In genomic region chr9:2008372-2008771, GRCh38 we compare ENCODE assay signal across 32 cellular contexts.
"Had no signal": no experiment of that assay in that cellular context is flagged by ENCODE, and none has a peak within 500 bp of the region (broad histone marks: within the 10 kb centered on the region; RNA-seq: fewer than 3 reads in every experiment).

No MANE protein-coding gene starts in this region.

- H3K27ac Mint-ChIP-seq: naive thymus-derived CD4-positive, alpha-beta T cell; natural killer cell; nephron; neural progenitor cell; progenitor cell of endocrine pancreas; stimulated activated memory B cell treated with anti-CD40 and anti-IgM and Interleukin-4, amounts not matched to agents 10 μg/mL and 1 μg/mL and 100 μg/mL, for 72 hours; stimulated activated naive CD8-positive, alpha-beta T cell treated with anti-CD3 and anti-CD28 coated beads, Interleukin-15, amount 100 ng/mL, for 72 hours; type B pancreatic cell had no signal

- H3K4me3 ChIP-seq: neural progenitor cell, ovary, psoas muscle, skin epidermis, smooth muscle cell, spleen, suprapubic skin, testis, tibial artery, transverse colon, upper lobe of right lung, vagina had no signal

- H3K36me3 Mint-ChIP-seq: naive thymus-derived CD4-positive, alpha-beta T cell; natural killer cell; neural progenitor cell; stimulated activated memory B cell treated with anti-CD40 and anti-IgM and Interleukin-4, amounts not matched to agents 10 μg/mL and 1 μg/mL and 100 μg/mL, for 72 hours; type B pancreatic cell had no signal

- H3K9me3 Mint-ChIP-seq: naive thymus-derived CD4-positive, alpha-beta T cell; natural killer cell; nephron; neural progenitor cell; stimulated activated memory B cell treated with anti-CD40 and anti-IgM and Interleukin-4, amounts not matched to agents 10 μg/mL and 1 μg/mL and 100 μg/mL, for 72 hours; stimulated activated naive CD8-positive, alpha-beta T cell treated with anti-CD3 and anti-CD28 coated beads, Interleukin-15, amount 100 ng/mL, for 72 hours; type B pancreatic cell had no signal

- H3K36me3 ChIP-seq: neural progenitor cell, ovary, spleen, suprapubic skin, tibial artery, transverse colon, upper lobe of right lung, vagina had no signal

- DNase-seq: naive thymus-derived CD4-positive, alpha-beta T cell; natural killer cell; occipital lobe; ovary; posterior cingulate gyrus; psoas muscle; right cardiac atrium; spleen; stimulated activated CD4-positive, alpha-beta T cell treated with anti-CD3 and anti-CD28 coated beads, Interleukin-12 subunit alpha, Interleukin-12 subunit beta, amount 100 ng/mL, for 4 hours; stimulated activated CD4-positive, alpha-beta T cell treated with anti-CD3 and anti-CD28 coated beads, Interleukin-1b, Interleukin-23, amount 100 ng/mL, for 48 hours; stimulated activated CD4-positive, alpha-beta T cell treated with anti-CD3 and anti-CD28 coated beads, Interleukin-4, amount 100 ng/mL, for 1 hour; stimulated activated CD4-positive, alpha-beta T cell treated with anti-CD3 and anti-CD28 coated beads, Interleukin-4, amount 100 ng/mL, for 4 hours; stimulated activated CD8-positive, alpha-beta memory T cell treated with anti-CD3 and anti-CD28 coated beads, Interleukin-4, amount 100 ng/mL, for 48 hours; stimulated activated naive CD4-positive, alpha-beta T cell; stimulated activated naive CD8-positive, alpha-beta T cell treated with anti-CD3 and anti-CD28 coated beads, Interleukin-15, amount 100 ng/mL, for 72 hours; stimulated activated naive CD8-positive, alpha-beta T cell treated with anti-CD3 and anti-CD28 coated beads, Interleukin-15, Interleukin-2, amounts not matched to agents 100 U/mL and 50 U/mL, for 24 hours; substantia nigra; testis; tibial artery; transverse colon; upper lobe of right lung had no signal

- H3K27ac ChIP-seq: neural progenitor cell, ovary, parathyroid adenoma, psoas muscle, skin epidermis, spleen, suprapubic skin, testis, tibial artery, transverse colon, upper lobe of right lung, vagina had no signal

- H3K4me2 ChIP-seq: neural progenitor cell, smooth muscle cell had no signal

- H3K9me3 ChIP-seq: ovary, psoas muscle, spleen, suprapubic skin, testis, tibial artery, transverse colon, upper lobe of right lung, vagina had no signal

- H3K4me1 ChIP-seq: parathyroid adenoma, testis, upper lobe of right lung had no signal

- H3K27me3 ChIP-seq: ovary, spleen, suprapubic skin, testis, upper lobe of right lung, vagina had no signal

- H3K9ac ChIP-seq: neural progenitor cell, parathyroid adenoma had no signal

- H3K79me2 ChIP-seq: parathyroid adenoma had no signal

- H2AFZ ChIP-seq: neural progenitor cell, parathyroid adenoma had no signal

- ATAC-seq: naive thymus-derived CD4-positive, alpha-beta T cell; natural killer cell; psoas muscle; right cardiac atrium; sciatic nerve; stimulated activated memory B cell treated with anti-CD40 and anti-IgM and Interleukin-4, amounts not matched to agents 10 μg/mL and 1 μg/mL and 100 μg/mL, for 72 hours; stimulated activated naive CD8-positive, alpha-beta T cell treated with anti-CD3 and anti-CD28 coated beads, Interleukin-15, amount 100 ng/mL, for 72 hours; stimulated activated naive CD8-positive, alpha-beta T cell treated with anti-CD3 and anti-CD28 coated beads, Interleukin-15, Interleukin-2, amounts not matched to agents 100 U/mL and 50 U/mL, for 24 hours; upper lobe of right lung had no signal
